ENCODE assay signal across 18 cellular contexts in genomic region chr16:84143081-84143480, GRCh38. TPM values are rescaled to one million over a fixed set of nuclear protein-coding genes. Genes with fewer than 3 reads are reported as not detected.
DNase-seq lines count a peak whose midpoint lies in the region; ATAC-seq and TF ChIP-seq lines count a peak whose summit lies in the region.
"Had no signal": no experiment of that assay in that cellular context is flagged by ENCODE, and none has a peak within 500 bp of the region (broad histone marks: within the 10 kb centered on the region; RNA-seq: fewer than 3 reads in every experiment).

No MANE protein-coding gene starts in this region.

- H3K27me3 ChIP-seq in mammary epithelial cell (ENCODE audit: insufficient read depth, low read length) (no peaks in the 10 kb centered on the region), ascending aorta (no peaks in the 10 kb centered on the region)
- H3K27me3 ChIP-seq: pancreas, SJSA1 had no signal

- H3K4me1 Mint-ChIP-seq in MCF 10A (ENCODE audit: insufficient read depth, unreplicated experiment) (peaks cover 4% of the 10 kb centered on the region), T-helper 17 cell (peaks cover 25% of the 10 kb centered on the region), glutamatergic neuron (ENCODE audit: low read depth, unreplicated experiment) (peaks cover 22% of the 10 kb centered on the region)

- intact Hi-C loops in MCF 10A (cut with micrococcal nuclease), result no loop called here
- intact Hi-C loops in mammary epithelial cell (cut with micrococcal nuclease), result loop anchor here (5.0 kb wide), 1 partner anchor 61 kb away; no protein-coding TSS in a partner anchor
- intact Hi-C loops in ascending aorta (cut with DNase I), result no loop called here

- no peak overlapping the region for H3K9ac ChIP-seq in mammary epithelial cell (ENCODE audit: insufficient read depth, low read length)

- no peak for ATAC-seq in T-helper 17 cell
- ATAC-seq in GM18502 (IDR thresholded peaks at IDR 0.05; ENCODE audit: poor library complexity, unreplicated experiment), result no peak
- ATAC-seq: pancreas had no signal

- H3K9me3 ChIP-seq in mammary epithelial cell (replicated peaks; ENCODE audit: insufficient read depth, low read length) (no peaks in the 10 kb centered on the region), T-helper 17 cell (ENCODE audit: control insufficient read depth, low read length, poor library complexity, severe bottlenecking) (no peaks in the 10 kb centered on the region), ascending aorta (no peaks in the 10 kb centered on the region)
- H3K9me3 ChIP-seq: pancreas, SJSA1, thoracic aorta had no signal

- H3K36me3 Mint-ChIP-seq in MCF 10A (ENCODE audit: insufficient read depth, unreplicated experiment) (peaks cover 4% of the 10 kb centered on the region), T-helper 17 cell (ENCODE audit: low read depth) (no peaks in the 10 kb centered on the region), glutamatergic neuron (ENCODE audit: unreplicated experiment) (no peaks in the 10 kb centered on the region)

- H3K36me3 ChIP-seq in mammary epithelial cell (ENCODE audit: insufficient read depth, low read length) (no peaks in the 10 kb centered on the region), ascending aorta (no peaks in the 10 kb centered on the region)
- H3K36me3 ChIP-seq: pancreas, SJSA1, thoracic aorta had no signal

- BruUV-seq in MCF 10A (replicated peaks; lab: Mats Ljungman, UMichigan), result no TSS peak
- BruUV-seq in mammary epithelial cell (replicated peaks; lab: Mats Ljungman, UMichigan), result no TSS peak

- H3K27me3 Mint-ChIP-seq in MCF 10A (ENCODE audit: insufficient read depth, unreplicated experiment), result no peaks in the 10 kb centered on the region
- peaks cover 7% of the 10 kb centered on the region for H3K27me3 Mint-ChIP-seq in T-helper 17 cell
- H3K27me3 Mint-ChIP-seq in glutamatergic neuron (ENCODE audit: unreplicated experiment), result peaks cover 5% of the 10 kb centered on the region

- H3K79me2 ChIP-seq in mammary epithelial cell (ENCODE audit: insufficient read depth, low read length), result peaks cover 13% of the 10 kb centered on the region

- H3K27ac ChIP-seq in mammary epithelial cell (ENCODE audit: insufficient read depth, low read depth, low read length) (no peak overlapping the region), ascending aorta (no peak overlapping the region)
- H3K27ac ChIP-seq: pancreas, SJSA1, thoracic aorta had no signal

- POLR2A ChIA-PET in MCF 10A (lab: Yijun Ruan, JAX), result interaction anchor here (0.6 kb wide), 1 partner anchor 30 kb away, joined by 3 read pairs; no protein-coding TSS in a partner anchor

- H2AFZ ChIP-seq in mammary epithelial cell (ENCODE audit: low read depth, low read length), result no peak overlapping the region

- H3K27ac Mint-ChIP-seq in MCF 10A (ENCODE audit: low read depth, unreplicated experiment), result no peak overlapping the region
- H3K27ac Mint-ChIP-seq in T-helper 17 cell, result peak overlapping the region; percentile 93
- H3K27ac Mint-ChIP-seq in glutamatergic neuron (ENCODE audit: unreplicated experiment), result no peak overlapping the region
- H3K27ac Mint-ChIP-seq: activated naive CD8-positive, alpha-beta T cell treated with anti-CD3 and anti-CD28 coated beads, Interleukin-2, amount 10 ng/mL, durations not matched to agents 7 days and 5 days had no signal

- no peak for DNase-seq in MCF 10A (ENCODE audit: unreplicated experiment)
- DNase-seq in mammary epithelial cell, result no peak
- no peak for DNase-seq in T-helper 17 cell
- DNase-seq in glutamatergic neuron, result no peak
- DNase-seq in stimulated activated CD4-positive, alpha-beta T cell treated with anti-CD3 and anti-CD28 coated beads, Interleukin-4, amount 100 ng/mL, for 1 hour, result no peak
- no peak for DNase-seq in germinal center (ENCODE audit: low spot score)
- DNase-seq in ascending aorta (ENCODE audit: low spot score in 2 of 2), result no peak
- DNase-seq: activated CD8-positive, alpha-beta memory T cell treated with anti-CD3 and anti-CD28 coated beads for 24 hours; activated naive CD8-positive, alpha-beta T cell treated with anti-CD3 and anti-CD28 coated beads, Interleukin-2, amount 10 ng/mL, durations not matched to agents 7 days and 5 days; hypothalamus; midbrain; OCI-M1; pancreas; stimulated activated CD4-positive, alpha-beta T cell treated with anti-CD3 and anti-CD28 coated beads, Interleukin-4, amount 100 ng/mL, for 4 hours had no signal

- H3K4me1 ChIP-seq in mammary epithelial cell (ENCODE audit: insufficient read depth, low read length) (peaks cover 7% of the 10 kb centered on the region), ascending aorta (peaks cover 0 to 7% of the 10 kb centered on the region in 2 donors)
- H3K4me1 ChIP-seq: pancreas had no signal

- dilution Hi-C loops in mammary epithelial cell (cut with HindIII; ENCODE audit: low sequenced_read_pairs), result no loop called here

- H4K20me1 ChIP-seq in mammary epithelial cell (ENCODE audit: insufficient read depth, low read length), result no peaks in the 10 kb centered on the region

- H3K4me2 ChIP-seq in mammary epithelial cell (ENCODE audit: insufficient read depth, low read depth, low read length), result no peak overlapping the region

- H3K4me3 ChIP-seq in mammary epithelial cell (replicated peaks in 1 of 3; ENCODE audit: insufficient read depth in 1 of 3, low read depth in 2 of 3, low read length in 3 of 3) (no peak overlapping the region), ascending aorta (no peak overlapping the region)
- H3K4me3 ChIP-seq: SJSA1 had no signal

- H3K4me3 Mint-ChIP-seq in MCF 10A (ENCODE audit: unreplicated experiment), result peak overlapping the region; percentile 88
- peak overlapping the region; percentile 97 for H3K4me3 Mint-ChIP-seq in T-helper 17 cell
- peak overlapping the region; percentile 48 for H3K4me3 Mint-ChIP-seq in glutamatergic neuron (ENCODE audit: unreplicated experiment)

- WGBS in mammary epithelial cell (ENCODE audit: low coverage, missing lambda C conversion rate), result 100% methylated on average over 1 of the region's 1 CpG

- CTCF ChIA-PET in MCF 10A (lab: Yijun Ruan, JAX) (interaction anchor here (0.7 to 1.6 kb wide), 5 partner anchors 26 to 189 kb away, joined by 3 to 7 read pairs (median 4); partner anchors contain the start of gene TAF1C), mammary epithelial cell (lab: Charles Lee; ENCODE audit: low non-redundant PET) (no interaction called here)

- TF ChIP-seq CTCF in MCF 10A (IDR thresholded peaks at IDR 0.05; ENCODE audit: unreplicated experiment) (no peak), mammary epithelial cell (conservative IDR thresholded peaks at IDR 0.05 in 1 of 2, IDR thresholded peaks at IDR 0.05 in 1 of 2; ENCODE audit: extremely low read depth in 1 of 2, insufficient read depth in 1 of 2, low read depth in 1 of 2, low read length in 2 of 2) (no peak), glutamatergic neuron (IDR thresholded peaks at IDR 0.05; ENCODE audit: partially characterized antibody, unreplicated experiment) (no peak), ascending aorta (IDR thresholded peaks at IDR 0.05) (no peak)

- in situ Hi-C loops in mammary epithelial cell (cut with MboI; ENCODE audit: low sequenced_read_pairs in 2 of 2), result no loop called here

- H3K9me3 Mint-ChIP-seq in MCF 10A (ENCODE audit: unreplicated experiment) (no peaks in the 10 kb centered on the region), glutamatergic neuron (ENCODE audit: unreplicated experiment) (peaks cover 4% of the 10 kb centered on the region)
- H3K9me3 Mint-ChIP-seq: activated naive CD8-positive, alpha-beta T cell treated with anti-CD3 and anti-CD28 coated beads, Interleukin-2, amount 10 ng/mL, durations not matched to agents 7 days and 5 days had no signal

RNA-seq across cellular contexts. Expression of gene HSDL1, which starts 1.9 kb away (rescaled TPM):
- total RNA-seq in MCF 10A (2022) (13.3 and 20.9 TPM in 2 replicates), mammary epithelial cell (10 to 100 TPM; 14.5 to 15.5 TPM), T-helper 17 cell (10 to 100 TPM; 11.9 to 12.6 TPM), glutamatergic neuron (ENCODE audit: unreplicated experiment) (81.7 TPM), ascending aorta (12.0 TPM)
- 10.5 TPM for polyA plus RNA-seq in mammary epithelial cell
- 28.5 TPM for polyA minus RNA-seq in mammary epithelial cell

RNA-seq across cellular contexts. Expression of gene DNAAF1, which starts 2.0 kb away (rescaled TPM):
- total RNA-seq in MCF 10A (2022) (not detected in 2 replicates), mammary epithelial cell (under 1 TPM; 0.16 to 0.17 TPM), T-helper 17 cell (not detected), glutamatergic neuron (ENCODE audit: unreplicated experiment) (0.56 TPM), ascending aorta (not detected)
- polyA plus RNA-seq in mammary epithelial cell, result not detected
- not detected for polyA minus RNA-seq in mammary epithelial cell
- total RNA-seq: activated naive CD8-positive, alpha-beta T cell treated with anti-CD3 and anti-CD28 coated beads, Interleukin-2, amount 10 ng/mL, durations not matched to agents 7 days and 5 days; SJSA1; skeletal muscle tissue; thoracic aorta had no signal

RNA-seq across cellular contexts. Expression of gene MBTPS1, which starts 26.3 kb away (rescaled TPM):
- 63.6 and 75.1 TPM in 2 replicates for total RNA-seq in MCF 10A (2022)
- 100 to 1,000 TPM in 1 of 2 donors, 10 to 100 TPM in 1; 65.0 to 101 TPM for total RNA-seq in mammary epithelial cell
- 48.8 TPM for polyA plus RNA-seq in mammary epithelial cell
- 146 TPM for polyA minus RNA-seq in mammary epithelial cell
- total RNA-seq in T-helper 17 cell, result 100 to 1,000 TPM in 1 of 2 donors, 10 to 100 TPM in 1; 94.4 to 114 TPM
- total RNA-seq in glutamatergic neuron (ENCODE audit: unreplicated experiment), result 105 TPM
- total RNA-seq in ascending aorta, result 95.6 TPM

RNA-seq across cellular contexts. Expression of gene TAF1C, which starts 43.8 kb away (rescaled TPM):
- total RNA-seq in MCF 10A (2022), result 29.3 and 35.1 TPM in 2 replicates
- 10 to 100 TPM; 15.3 to 30.1 TPM for total RNA-seq in mammary epithelial cell
- polyA plus RNA-seq in mammary epithelial cell, result 19.6 TPM
- 26.0 TPM for polyA minus RNA-seq in mammary epithelial cell
- 10 to 100 TPM; 61.8 to 84.5 TPM for total RNA-seq in T-helper 17 cell
- 74.7 TPM for total RNA-seq in glutamatergic neuron (ENCODE audit: unreplicated experiment)
- 151 TPM for total RNA-seq in ascending aorta

RNA-seq across cellular contexts. Expression of gene ADAD2, which starts 47.9 kb away (rescaled TPM):
- total RNA-seq in MCF 10A (2022), result not detected in 2 replicates
- total RNA-seq in mammary epithelial cell, result under 1 TPM in 1 of 2 donors, not detected in 1; 0.17 TPM
- not detected for polyA plus RNA-seq in mammary epithelial cell
- polyA minus RNA-seq in mammary epithelial cell, result not detected
- total RNA-seq in T-helper 17 cell, result not detected
- not detected for total RNA-seq in glutamatergic neuron (ENCODE audit: unreplicated experiment)
- total RNA-seq in ascending aorta, result not detected
- total RNA-seq: activated naive CD8-positive, alpha-beta T cell treated with anti-CD3 and anti-CD28 coated beads, Interleukin-2, amount 10 ng/mL, durations not matched to agents 7 days and 5 days; SJSA1; skeletal muscle tissue; thoracic aorta had no signal
